ENCODE assay signal across 8 cellular contexts in the genomic region with DNA sequence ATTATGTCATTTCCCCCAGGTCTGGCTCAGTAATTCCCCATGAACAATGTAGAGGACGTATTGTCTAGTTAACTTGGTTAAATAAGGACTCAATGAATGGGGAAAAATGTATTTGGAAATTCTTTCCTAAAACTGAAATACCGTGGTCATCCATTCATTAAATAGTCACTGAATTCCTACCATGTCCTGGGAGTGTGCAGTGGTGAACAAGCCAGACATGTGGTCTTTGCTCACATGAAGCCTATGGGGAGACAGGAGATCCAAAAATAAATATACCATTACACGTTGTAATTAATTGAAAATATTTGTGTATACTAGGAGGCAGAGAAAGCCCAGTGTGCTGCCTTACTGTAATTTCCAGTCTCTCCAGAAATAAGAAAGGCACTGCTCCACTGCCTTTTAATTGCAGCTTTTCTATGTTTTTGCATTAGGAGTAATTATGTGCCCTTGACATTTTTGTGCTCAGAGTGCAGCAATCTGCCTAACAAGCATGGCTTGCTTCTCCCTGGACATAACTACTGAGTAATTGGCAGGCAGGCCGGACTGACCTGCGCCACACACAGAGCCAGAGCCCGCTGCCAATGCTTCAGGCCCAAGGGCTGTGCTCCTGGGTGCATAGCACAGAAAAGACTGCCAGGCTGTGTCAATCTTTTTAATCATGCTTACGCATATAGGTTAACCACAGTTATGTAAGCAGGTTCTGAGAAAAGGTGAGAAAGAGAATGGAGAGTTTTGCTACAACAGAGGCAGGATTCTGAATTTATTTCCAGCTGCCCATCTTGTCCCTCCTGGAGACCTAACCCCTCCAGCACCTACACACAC. TPM values are rescaled to one million over a fixed set of nuclear protein-coding genes. Genes with fewer than 3 reads are reported as not detected.
DNase-seq lines count a peak whose midpoint lies in the region; ATAC-seq, FAIRE-seq and TF ChIP-seq lines count a peak whose summit lies in the region.

No MANE protein-coding gene starts in this region.

- no peak for TF ChIP-seq CTCF in GM12875 (IDR thresholded peaks at IDR 0.05; ENCODE audit: borderline replicate concordance, insufficient read depth, low read depth, low read length)
- no peak for TF ChIP-seq CTCF in mammary epithelial cell (conservative IDR thresholded peaks at IDR 0.05 in 1 of 2, IDR thresholded peaks at IDR 0.05 in 1 of 2; ENCODE audit: extremely low read depth in 1 of 2, insufficient read depth in 1 of 2, low read depth in 1 of 2, low read length in 2 of 2)
- no peak for TF ChIP-seq CTCF in ovary (IDR thresholded peaks at IDR 0.05)
- no peak for TF ChIP-seq CTCF in GM10266 (IDR thresholded peaks at IDR 0.05; ENCODE audit: control insufficient read depth, insufficient read depth, low read depth, missing control alignments)

- H3K79me2 ChIP-seq in mammary epithelial cell (ENCODE audit: insufficient read depth, low read length) = no peaks in the 10 kb centered on the region

- no peaks in the 10 kb centered on the region for H3K27me3 ChIP-seq in mammary epithelial cell (ENCODE audit: insufficient read depth, low read length)
- H3K27me3 ChIP-seq in ovary = no peaks in the 10 kb centered on the region

- H3K36me3 ChIP-seq in mammary epithelial cell (ENCODE audit: insufficient read depth, low read length) = no peaks in the 10 kb centered on the region
- no peaks in the 10 kb centered on the region for H3K36me3 ChIP-seq in ovary

- peak overlapping the region; percentile 30 for H3K9ac ChIP-seq in mammary epithelial cell (ENCODE audit: insufficient read depth, low read length)

- H2AFZ ChIP-seq in mammary epithelial cell (ENCODE audit: low read depth, low read length) = no peak overlapping the region

- intact Hi-C loops in mammary epithelial cell (cut with micrococcal nuclease) (no loop called here), ovary (cut with DNase I) (no loop called here)

- peak; percentile 28 for DNase-seq in RPMI8226
- peak; percentile 91 for DNase-seq in mammary epithelial cell
- DNase-seq in ovary = peak; percentile 23 to 66 (median 57)
- no peak for DNase-seq in superior temporal gyrus (ENCODE audit: extremely low spot score)
- no peak for DNase-seq in GM10266 (ENCODE audit: extremely low spot score)
- no peak for DNase-seq in H54 (ENCODE audit: insufficient read length, low spot score)

- no TSS peak for BruUV-seq in mammary epithelial cell (replicated peaks; lab: Mats Ljungman, UMichigan)

- H3K4me3 ChIP-seq in GM12875 (ENCODE audit: low read depth, low read length) = peak overlapping the region; percentile 57
- no peak overlapping the region for H3K4me3 ChIP-seq in mammary epithelial cell (replicated peaks in 1 of 3; ENCODE audit: insufficient read depth in 1 of 3, low read depth in 2 of 3, low read length in 3 of 3)
- H3K4me3 ChIP-seq in ovary = no peak overlapping the region

- H4K20me1 ChIP-seq in mammary epithelial cell (ENCODE audit: insufficient read depth, low read length) = no peaks in the 10 kb centered on the region

- dilution Hi-C loops in mammary epithelial cell (cut with HindIII; ENCODE audit: low sequenced_read_pairs) = no loop called here

- no peak for TF ChIP-seq EP300 in ovary (IDR thresholded peaks at IDR 0.05)

- CTCF ChIA-PET in mammary epithelial cell (lab: Charles Lee; ENCODE audit: low non-redundant PET) = interaction anchor here (0.7 kb wide), 1 partner anchor 20 kb away, joined by 3 read pairs; no protein-coding TSS in a partner anchor

- H3K9me3 ChIP-seq in mammary epithelial cell (replicated peaks; ENCODE audit: insufficient read depth, low read length) (no peaks in the 10 kb centered on the region), ovary (no peaks in the 10 kb centered on the region)

- H3K4me1 ChIP-seq in mammary epithelial cell (ENCODE audit: insufficient read depth, low read length) (peaks cover 25% of the 10 kb centered on the region), ovary (ENCODE audit: insufficient read depth) (no peaks in the 10 kb centered on the region)

- TF ChIP-seq POLR2A in ovary (IDR thresholded peaks at IDR 0.05) (no peak), H54 (IDR thresholded peaks at IDR 0.05; ENCODE audit: low read depth, low read length) (no peak)

- FAIRE-seq in H54 (lab: Jason Lieb, UNC) = no peak

- WGBS in mammary epithelial cell (ENCODE audit: low coverage, missing lambda C conversion rate) = 9% methylated on average over 7 of the region's 7 CpGs
- 8 to 18% (median 16%) methylated on average over 7 of the region's 7 CpGs for WGBS in ovary, 3 donors

- ATAC-seq in GM21515 (IDR thresholded peaks at IDR 0.05; ENCODE audit: unreplicated experiment) = no peak

- in situ Hi-C loops in mammary epithelial cell (cut with MboI; ENCODE audit: low sequenced_read_pairs in 2 of 2) = no loop called here

- H3K4me2 ChIP-seq in mammary epithelial cell (ENCODE audit: insufficient read depth, low read depth, low read length) = peak overlapping the region; percentile 3

- peak overlapping the region; percentile 44 for H3K27ac ChIP-seq in mammary epithelial cell (ENCODE audit: insufficient read depth, low read depth, low read length)
- no peak overlapping the region for H3K27ac ChIP-seq in ovary

RNA-seq across cellular contexts. Expression of gene TTC39C, which starts 22.2 kb away (rescaled TPM):
- total RNA-seq in mammary epithelial cell = 10 to 100 TPM; 12.0 to 31.0 TPM
- 16.4 TPM for polyA plus RNA-seq in mammary epithelial cell
- polyA minus RNA-seq in mammary epithelial cell = 44.2 TPM
- total RNA-seq in ovary = 10 to 100 TPM in 6 of 7 donors, 1 to 10 TPM in 1; 8.1 to 31.0 (median 21.2) TPM
- 10 to 100 TPM in 1 of 2 donors, 1 to 10 TPM in 1; 7.2 to 13.0 TPM for polyA plus RNA-seq in ovary

Comparison
In these comparisons a context has a peak if more than half of its experiments do, and no peak if none do; other contexts are left out.
1. DNase-seq: peak in RPMI8226 (single experiment), mammary epithelial cell (single experiment) and ovary (5 of 5); none in superior temporal gyrus (single experiment), GM10266 (single experiment) and H54 (single experiment).